Comparison of ENCODE assay signal across 12 cellular contexts in genomic region chr11:11584446-11584810, GRCh38. TPM values are rescaled to one million over a fixed set of nuclear protein-coding genes. Genes with fewer than 3 reads are reported as not detected.
DNase-seq lines count a peak whose midpoint lies in the region; ATAC-seq and TF ChIP-seq lines count a peak whose summit lies in the region.
"Had no signal": no experiment of that assay in that cellular context is flagged by ENCODE, and none has a peak within 500 bp of the region (broad histone marks: within the 10 kb centered on the region; RNA-seq: fewer than 3 reads in every experiment).

No MANE protein-coding gene starts in this region.

- H3K4me3 ChIP-seq in RWPE2 (ENCODE audit: severe bottlenecking) = no peak overlapping the region
- no peak overlapping the region for H3K4me3 ChIP-seq in fibroblast of pulmonary artery (replicated peaks; ENCODE audit: low read depth, low read length)
- H3K4me3 ChIP-seq: dorsolateral prefrontal cortex had no signal

- H3K27ac Mint-ChIP-seq in type B pancreatic cell = no peak overlapping the region
- H3K27ac Mint-ChIP-seq: activated T-cell treated with anti-CD3 and anti-CD28 coated beads, Interleukin-2, amount 50 U/mL, for 24 hours had no signal

- DNase-seq in DMS 273 (lab: John Stamatoyannopoulos, UW; ENCODE audit: unreplicated experiment) (peak; percentile 5), DMS 273 treated with DMSO at 0.1 percent for 48 hours (lab: John Stamatoyannopoulos, UW) (no peak), RWPE2 (ENCODE audit: low spot score) (peak; percentile 84), fibroblast of pulmonary artery (ENCODE audit: low read depth) (peak; percentile 27), type B pancreatic cell (ENCODE audit: extremely low spot score, unreplicated experiment) (peak; percentile 13)
- no peak for DNase-seq in activated CD8-positive, alpha-beta memory T cell treated with anti-CD3 and anti-CD28 coated beads, Interleukin-2, amount 50 U/mL, for 4 hours
- DNase-seq in activated CD4-positive, CD25-positive, alpha-beta regulatory T cell (lab: John Stamatoyannopoulos, UW) = no peak
- DNase-seq: activated T-cell treated with anti-CD3 and anti-CD28 coated beads, Interleukin-2, amount 50 U/mL, for 24 hours; dorsolateral prefrontal cortex; NK-92 treated with Interleukin-12 subunit alpha and Interleukin-12 subunit beta, amount 100 ng/mL, for 24 hours had no signal

- H3K9me3 ChIP-seq in RWPE2 (ENCODE audit: severe bottlenecking) = no peaks in the 10 kb centered on the region

- peak overlapping the region; percentile 93 for H3K27ac ChIP-seq in RWPE2 (ENCODE audit: poor library complexity, severe bottlenecking)
- H3K27ac ChIP-seq: 22Rv1 had no signal

- H3K36me3 ChIP-seq in RWPE2 (ENCODE audit: low read depth) = no peaks in the 10 kb centered on the region

- no peak overlapping the region for H3K4me3 Mint-ChIP-seq in type B pancreatic cell
- H3K4me3 Mint-ChIP-seq: activated T-cell treated with anti-CD3 and anti-CD28 coated beads, Interleukin-2, amount 50 U/mL, for 24 hours had no signal

- peaks cover 15% of the 10 kb centered on the region for H3K27me3 Mint-ChIP-seq in type B pancreatic cell

- ATAC-seq in RWPE2 (ENCODE audit: low read depth) = peak; percentile 98
- no peak for ATAC-seq in HG03342 (IDR thresholded peaks at IDR 0.05; ENCODE audit: unreplicated experiment)

- peaks cover 37% of the 10 kb centered on the region for H3K4me1 ChIP-seq in RWPE2 (ENCODE audit: insufficient read depth, poor library complexity, severe bottlenecking)

- no peak for TF ChIP-seq CTCF in RWPE2 (IDR thresholded peaks at IDR 0.05; ENCODE audit: poor library complexity, severe bottlenecking)
- no peak for TF ChIP-seq CTCF in fibroblast of pulmonary artery (IDR thresholded peaks at IDR 0.05; ENCODE audit: low read length, missing control alignments)
- TF ChIP-seq CTCF in type B pancreatic cell (conservative IDR thresholded peaks at IDR 0.05) = no peak

- H3K36me3 Mint-ChIP-seq in type B pancreatic cell = no peaks in the 10 kb centered on the region

- no peaks in the 10 kb centered on the region for H3K9me3 Mint-ChIP-seq in type B pancreatic cell
- H3K9me3 Mint-ChIP-seq: activated T-cell treated with anti-CD3 and anti-CD28 coated beads, Interleukin-2, amount 50 U/mL, for 24 hours had no signal

- peaks cover 17% of the 10 kb centered on the region for H3K4me1 Mint-ChIP-seq in type B pancreatic cell (ENCODE audit: unreplicated experiment)

- H3K27me3 ChIP-seq in RWPE2 (ENCODE audit: insufficient read depth, poor library complexity, severe bottlenecking) = no peaks in the 10 kb centered on the region
- H3K27me3 ChIP-seq: dorsolateral prefrontal cortex had no signal

RNA-seq across cellular contexts. Expression of gene GALNT18, which starts 37.4 kb away (rescaled TPM):
- total RNA-seq in type B pancreatic cell (ENCODE audit: low replicate concordance) = 9.8 and 11.7 TPM in 2 replicates

Comparison
In these comparisons a context has a peak if more than half of its experiments do, and no peak if none do; other contexts are left out.
1. DNase-seq: peak in DMS 273 (single experiment), RWPE2 (single experiment), fibroblast of pulmonary artery (single experiment) and type B pancreatic cell (single experiment); none in DMS 273 treated with DMSO at 0.1 percent for 48 hours (single experiment), activated CD8-positive, alpha-beta memory T cell treated with anti-CD3 and anti-CD28 coated beads, Interleukin-2, amount 50 U/mL, for 4 hours (single experiment) and activated CD4-positive, CD25-positive, alpha-beta regulatory T cell (0 of 4).